ENCODE assay signal across 9 cellular contexts in genomic region chr6:137223370-137224131, GRCh38. TPM values are rescaled to one million over a fixed set of nuclear protein-coding genes. Genes with fewer than 3 reads are reported as not detected.
DNase-seq lines count a peak whose midpoint lies in the region; FAIRE-seq and TF ChIP-seq lines count a peak whose summit lies in the region.
"Had no signal": no experiment of that assay in that cellular context is flagged by ENCODE, and none has a peak within 500 bp of the region (broad histone marks: within the 10 kb centered on the region; RNA-seq: fewer than 3 reads in every experiment).

No MANE protein-coding gene starts in this region.

- no peak for TF ChIP-seq POLR2A in GM12892 (IDR thresholded peaks at IDR 0.05; ENCODE audit: low read depth, low read length)

- DNase-seq in GM12892 (ENCODE audit: insufficient read length) (no peak), epithelial cell of esophagus (ENCODE audit: low read depth) (peak; percentile 90), skeletal muscle cell (ENCODE audit: low read depth) (peak; percentile 89), HCEC 1CT (no peak), ecto neural progenitor cell (ENCODE audit: low spot score) (no peak), NCI-H510A treated with DMSO at 0.1 percent for 48 hours (lab: John Stamatoyannopoulos, UW) (no peak)
- DNase-seq in activated effector memory CD4-positive, alpha-beta T cell treated with Interleukin-2 at 50 U/mL for 16 hours, result no peak
- DNase-seq: NCI-H1436 had no signal

- peak; percentile 66 for FAIRE-seq in GM12892 (lab: Jason Lieb, UNC)

- H3K4me3 ChIP-seq in epithelial cell of esophagus (ENCODE audit: low read length), result no peak overlapping the region
- H3K4me3 ChIP-seq in skeletal muscle cell (ENCODE audit: low read depth, low read length), result no peak overlapping the region

- no peak for TF ChIP-seq CTCF in epithelial cell of esophagus (IDR thresholded peaks at IDR 0.05; ENCODE audit: insufficient read depth, low read depth, low read length, missing control alignments)

TF ChIP-seq in PFSK-1, 5 proteins besides CTCF, POLR2A, EP300 and RAD21:
- peak in 1 of 2 experiments; percentile 29; a peak in 1 of 4 replicates for TF ChIP-seq REST (IDR thresholded peaks at IDR 0.05; ENCODE audit: insufficient read depth in 1 of 2, low read depth in 2 of 2, low read length in 2 of 2)
- TF ChIP-seq FOXP2 (optimal IDR thresholded peaks at IDR 0.05; ENCODE audit: borderline replicate concordance, extremely low read depth, extremely low read length, insufficient read depth), result peak; percentile 28
- no peak for TF ChIP-seq SIN3A (IDR thresholded peaks at IDR 0.05; ENCODE audit: borderline replicate concordance, insufficient read depth, low read length)
- TF ChIP-seq POLR2AphosphoS5 (IDR thresholded peaks at IDR 0.05; ENCODE audit: low read depth, low read length), result no peak
- no peak for TF ChIP-seq TAF1 (IDR thresholded peaks at IDR 0.05; ENCODE audit: borderline replicate concordance, insufficient read depth, low read length)

RNA-seq across cellular contexts. Expression of gene IFNGR1, which starts 4.4 kb away (rescaled TPM):
- 67.3 TPM for polyA plus RNA-seq in GM12892 (2012; ENCODE audit: missing spikeins)
- 30.8 TPM for polyA plus RNA-seq in PFSK-1 (2012; ENCODE audit: insufficient read length, low read depth)

RNA-seq across cellular contexts. Expression of gene IL22RA2, which starts 50.1 kb away (rescaled TPM):
- not detected for polyA plus RNA-seq in GM12892 (2012; ENCODE audit: missing spikeins)
- not detected for polyA plus RNA-seq in PFSK-1 (2012; ENCODE audit: insufficient read length, low read depth)

Comparison
In these comparisons a context has a peak if more than half of its experiments do, and no peak if none do; other contexts are left out.
1. DNase-seq: peak in epithelial cell of esophagus (single experiment) and skeletal muscle cell (single experiment); none in GM12892 (single experiment), HCEC 1CT (single experiment), activated effector memory CD4-positive, alpha-beta T cell treated with Interleukin-2 at 50 U/mL for 16 hours (single experiment), ecto neural progenitor cell (single experiment) and NCI-H510A treated with DMSO at 0.1 percent for 48 hours (single experiment).